29 cellular contexts compared by ENCODE assay signal in the genomic region with DNA sequence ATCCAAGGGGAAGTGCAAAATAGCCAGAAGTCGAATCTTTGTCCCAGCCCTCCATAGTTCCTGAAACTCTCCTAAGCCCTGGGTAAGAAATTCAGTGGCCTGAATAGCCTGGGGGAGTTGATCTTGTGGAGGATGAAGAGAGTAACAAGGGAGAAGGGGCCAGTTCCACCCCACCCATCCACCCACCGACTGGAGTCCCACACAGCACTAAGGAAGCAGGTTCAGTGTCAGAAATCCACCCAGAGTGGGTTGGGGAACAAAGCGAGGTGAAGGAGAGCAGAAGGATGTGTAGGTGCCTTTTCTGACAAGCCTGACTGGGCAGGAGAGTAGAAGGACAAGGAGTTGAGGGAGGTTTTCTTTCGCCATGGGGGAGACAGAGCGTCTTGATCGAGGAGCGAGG.
"Had no signal": no experiment of that assay in that cellular context is flagged by ENCODE, and none has a peak within 500 bp of the region (broad histone marks: within the 10 kb centered on the region; RNA-seq: fewer than 3 reads in every experiment).

No MANE protein-coding gene starts in this region.

- H3K9me3 Mint-ChIP-seq: dendritic cell treated with granulocyte-macrophage colony-stimulating factor and Interleukin-4, amounts not matched to agents 40 ng/mL and 50 ng/mL, for 4 days; effector memory CD8-positive, alpha-beta T cell; endodermal cell had no signal

- H3K4me3 ChIP-seq: colonic mucosa, coronary artery, dorsolateral prefrontal cortex, esophagus muscularis mucosa, esophagus squamous epithelium, gastrocnemius medialis, gastroesophageal sphincter, heart left ventricle, heart right ventricle had no signal

- H3K27ac Mint-ChIP-seq: dendritic cell treated with granulocyte-macrophage colony-stimulating factor and Interleukin-4, amounts not matched to agents 40 ng/mL and 50 ng/mL, for 4 days; endodermal cell had no signal

- H3K27me3 ChIP-seq: colonic mucosa, dorsolateral prefrontal cortex, esophagus muscularis mucosa, gastrocnemius medialis, gastroesophageal sphincter, heart left ventricle, heart right ventricle had no signal

- FAIRE-seq: colon, endometrium, endothelial cell of umbilical vein, frontal cortex had no signal

- H3K27ac ChIP-seq: colonic mucosa, coronary artery, dorsolateral prefrontal cortex, epithelial cell of prostate, esophagus muscularis mucosa, esophagus squamous epithelium, foreskin keratinocyte, gastrocnemius medialis, gastroesophageal sphincter, heart left ventricle, heart right ventricle had no signal

- DNase-seq: colonic mucosa; cortex of kidney; dermis blood vessel endothelial cell; dorsolateral prefrontal cortex; effector CD4-positive, alpha-beta T cell; effector CD8-positive, alpha-beta T cell; effector memory CD4-positive, alpha-beta T cell; effector memory CD8-positive, alpha-beta T cell; endodermal cell; erythroblast; esophagus squamous epithelium; foreskin fibroblast; foreskin keratinocyte; foreskin melanocyte; gastrocnemius medialis; glutamatergic neuron; head of caudate nucleus; heart left ventricle; heart right ventricle had no signal

- H3K9me3 ChIP-seq: colonic mucosa, esophagus muscularis mucosa, esophagus squamous epithelium, gastrocnemius medialis, gastroesophageal sphincter, heart left ventricle, heart right ventricle had no signal

- H3K4me3 Mint-ChIP-seq: dendritic cell treated with granulocyte-macrophage colony-stimulating factor and Interleukin-4, amounts not matched to agents 40 ng/mL and 50 ng/mL, for 4 days; effector memory CD8-positive, alpha-beta T cell; endodermal cell had no signal

- H3K4me1 ChIP-seq: colonic mucosa, foreskin keratinocyte, gastrocnemius medialis had no signal

- ATAC-seq: effector memory CD8-positive, alpha-beta T cell; esophagus mucosa; foreskin keratinocyte; gastrocnemius medialis; gastroesophageal sphincter; heart left ventricle; heart right ventricle had no signal

- H3K36me3 ChIP-seq: colonic mucosa, esophagus muscularis mucosa, esophagus squamous epithelium, gastrocnemius medialis, gastroesophageal sphincter, heart left ventricle, heart right ventricle had no signal
